13 cellular contexts compared by ENCODE assay signal in the genomic region with DNA sequence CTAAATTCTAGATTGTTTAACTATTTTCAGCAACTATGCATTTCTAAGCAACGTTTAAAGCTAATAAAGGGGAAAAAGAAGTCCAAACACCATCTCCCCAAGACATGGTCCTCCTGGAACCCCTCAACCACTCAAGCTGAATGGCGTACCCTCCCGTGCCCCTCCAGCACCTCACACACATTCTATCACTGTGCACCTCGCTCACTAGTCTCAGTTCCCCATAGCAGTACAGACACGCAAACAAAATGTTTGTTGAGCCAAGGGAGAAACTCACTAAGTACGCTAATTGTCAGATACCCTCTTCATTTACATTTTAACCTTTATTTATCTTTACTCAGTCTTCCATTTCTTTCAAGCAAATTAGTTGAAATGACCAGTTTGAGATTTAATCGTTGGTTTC. TPM values are rescaled to one million over a fixed set of nuclear protein-coding genes. Genes with fewer than 3 reads are reported as not detected.
A peak's percentile ranks its signal among the peaks of the same experiment; 100 is the strongest.
DNase-seq lines count a peak whose midpoint lies in the region; ATAC-seq and TF ChIP-seq lines count a peak whose summit lies in the region.
"Had no signal": no experiment of that assay in that cellular context is flagged by ENCODE, and none has a peak within 500 bp of the region (broad histone marks: within the 10 kb centered on the region; RNA-seq: fewer than 3 reads in every experiment).

No MANE protein-coding gene starts in this region.

- H3K36me3 Mint-ChIP-seq in dendritic cell treated with granulocyte-macrophage colony-stimulating factor and Interleukin-4, amounts not matched to agents 40 ng/mL and 50 ng/mL, for 4 days (ENCODE audit: low read depth) = peaks cover 8% of the 10 kb centered on the region
- no peaks in the 10 kb centered on the region for H3K36me3 Mint-ChIP-seq in osteocyte (ENCODE audit: unreplicated experiment)

- H3K9me3 Mint-ChIP-seq in dendritic cell treated with granulocyte-macrophage colony-stimulating factor and Interleukin-4, amounts not matched to agents 40 ng/mL and 50 ng/mL, for 4 days = no peaks in the 10 kb centered on the region
- H3K9me3 Mint-ChIP-seq in osteocyte (ENCODE audit: unreplicated experiment) = no peaks in the 10 kb centered on the region
- H3K9me3 Mint-ChIP-seq: CD4-positive, alpha-beta memory T cell; nephron progenitor cell had no signal

- peak overlapping the region; percentile 30 for H3K27ac Mint-ChIP-seq in dendritic cell treated with granulocyte-macrophage colony-stimulating factor and Interleukin-4, amounts not matched to agents 40 ng/mL and 50 ng/mL, for 4 days
- no peak overlapping the region for H3K27ac Mint-ChIP-seq in osteocyte (ENCODE audit: unreplicated experiment)
- H3K27ac Mint-ChIP-seq: nephron progenitor cell had no signal

- ATAC-seq in GM18517 (IDR thresholded peaks at IDR 0.05; ENCODE audit: unreplicated experiment) = peak; percentile 66
- ATAC-seq in GM21528 (IDR thresholded peaks at IDR 0.05; ENCODE audit: low FRiP score, unreplicated experiment) = peak; percentile 56
- ATAC-seq in HG03108 (IDR thresholded peaks at IDR 0.05; ENCODE audit: unreplicated experiment) = peak; percentile 72
- ATAC-seq in sciatic nerve = no peak
- ATAC-seq: HCT116, left colon had no signal

- intact Hi-C loops in dendritic cell treated with granulocyte-macrophage colony-stimulating factor and Interleukin-4, amounts not matched to agents 40 ng/mL and 50 ng/mL, for 4 days (cut with micrococcal nuclease) = no loop called here
- intact Hi-C loops in sciatic nerve (cut with DNase I) = no loop called here

- no peaks in the 10 kb centered on the region for H3K27me3 Mint-ChIP-seq in dendritic cell treated with granulocyte-macrophage colony-stimulating factor and Interleukin-4, amounts not matched to agents 40 ng/mL and 50 ng/mL, for 4 days
- H3K27me3 Mint-ChIP-seq in osteocyte (ENCODE audit: unreplicated experiment) = no peaks in the 10 kb centered on the region
- H3K27me3 Mint-ChIP-seq: CD4-positive, alpha-beta memory T cell had no signal

- DNase-seq in sciatic nerve (ENCODE audit: low spot score) = no peak
- DNase-seq in osteocyte (ENCODE audit: extremely low spot score, unreplicated experiment) = no peak
- DNase-seq in D341Med (ENCODE audit: low spot score) = no peak
- no peak for DNase-seq in dermis blood vessel endothelial cell
- DNase-seq: CD4-positive, alpha-beta memory T cell; KBM-7; left colon; nephron progenitor cell had no signal

- peaks cover 21% of the 10 kb centered on the region for H3K4me1 Mint-ChIP-seq in dendritic cell treated with granulocyte-macrophage colony-stimulating factor and Interleukin-4, amounts not matched to agents 40 ng/mL and 50 ng/mL, for 4 days (ENCODE audit: low read depth)
- peaks cover 14% of the 10 kb centered on the region for H3K4me1 Mint-ChIP-seq in osteocyte (ENCODE audit: unreplicated experiment)
- H3K4me1 Mint-ChIP-seq: nephron progenitor cell had no signal

- no peak overlapping the region for H3K4me3 Mint-ChIP-seq in dendritic cell treated with granulocyte-macrophage colony-stimulating factor and Interleukin-4, amounts not matched to agents 40 ng/mL and 50 ng/mL, for 4 days
- H3K4me3 Mint-ChIP-seq in osteocyte (ENCODE audit: unreplicated experiment) = no peak overlapping the region
- H3K4me3 Mint-ChIP-seq: nephron progenitor cell had no signal

- TF ChIP-seq CTCF in osteocyte (IDR thresholded peaks at IDR 0.05) = no peak

RNA-seq across cellular contexts. Expression of a gene that starts 48.8 kb away (rescaled TPM):
- total RNA-seq in sciatic nerve (77.4 TPM), osteocyte (51.0 and 55.1 TPM in 2 replicates), dermis blood vessel endothelial cell (63.3 and 66.9 TPM in 2 replicates)
